Comparison of ENCODE assay signal across 9 cellular contexts in the genomic region with DNA sequence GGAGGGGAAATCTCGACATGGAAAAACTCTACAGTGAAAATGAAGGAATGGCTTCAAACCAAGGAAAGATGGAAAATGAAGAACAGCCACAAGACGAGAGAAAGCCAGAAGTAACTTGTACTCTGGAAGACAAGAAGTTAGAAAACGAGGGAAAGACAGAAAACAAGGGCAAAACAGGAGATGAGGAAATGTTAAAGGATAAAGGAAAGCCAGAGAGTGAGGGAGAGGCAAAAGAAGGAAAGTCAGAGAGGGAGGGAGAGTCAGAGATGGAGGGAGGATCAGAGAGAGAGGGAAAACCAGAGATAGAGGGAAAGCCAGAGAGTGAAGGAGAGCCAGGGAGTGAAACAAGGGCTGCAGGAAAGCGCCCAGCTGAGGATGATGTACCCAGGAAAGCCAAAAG. TPM values are rescaled to one million over a fixed set of nuclear protein-coding genes. Genes with fewer than 3 reads are reported as not detected.
DNase-seq lines count a peak whose midpoint lies in the region; ATAC-seq and TF ChIP-seq lines count a peak whose summit lies in the region.
"Had no signal": no experiment of that assay in that cellular context is flagged by ENCODE, and none has a peak within 500 bp of the region (broad histone marks: within the 10 kb centered on the region; RNA-seq: fewer than 3 reads in every experiment).

No MANE protein-coding gene starts in this region.

- H3K4me1 Mint-ChIP-seq in CD4-positive, CD25-positive, alpha-beta regulatory T cell = peaks cover 8 to 27% (median 18%) of the 10 kb centered on the region in 4 donors

- no peak overlapping the region for H3K4ac ChIP-seq in trophoblast cell (ENCODE audit: low read depth, low read length)

- TF ChIP-seq CTCF in PC-9 (conservative IDR thresholded peaks at IDR 0.05) = no peak
- no peak for TF ChIP-seq CTCF in esophagus muscularis mucosa (IDR thresholded peaks at IDR 0.05)

- TF ChIP-seq POLR2A in esophagus muscularis mucosa (IDR thresholded peaks at IDR 0.05; ENCODE audit: low read depth) = no peak

- H2BK12ac ChIP-seq in trophoblast cell (ENCODE audit: low read length) = no peak overlapping the region

- H3K14ac ChIP-seq in trophoblast cell (ENCODE audit: low read length) = no peak overlapping the region

- H3K27me3 ChIP-seq in CD4-positive, CD25-positive, alpha-beta regulatory T cell (ENCODE audit: control insufficient read depth, insufficient read depth, low read length) = no peaks in the 10 kb centered on the region
- H3K27me3 ChIP-seq in PC-9 (ENCODE audit: insufficient read depth, low read depth) (no peaks in the 10 kb centered on the region), esophagus muscularis mucosa (no peaks in the 10 kb centered on the region), trophoblast cell (ENCODE audit: insufficient read depth, low read length) (no peaks in the 10 kb centered on the region)

- no peaks in the 10 kb centered on the region for H3K79me1 ChIP-seq in trophoblast cell (ENCODE audit: low read length)

- peak overlapping the region; percentile 70 to 92 (median 84) for H3K4me3 Mint-ChIP-seq in CD4-positive, CD25-positive, alpha-beta regulatory T cell

- H4K12ac ChIP-seq in trophoblast cell (ENCODE audit: low read depth, low read length) = no peak overlapping the region

- H3K27ac Mint-ChIP-seq in CD4-positive, CD25-positive, alpha-beta regulatory T cell = peak overlapping the region in 1 of 3 donors; percentile 90

- H3K23ac ChIP-seq in trophoblast cell (ENCODE audit: low read length) = no peak overlapping the region

- peaks cover 0 to 1% (median 0%) of the 10 kb centered on the region in 7 donors for H3K9me3 Mint-ChIP-seq in CD4-positive, CD25-positive, alpha-beta regulatory T cell

- H3K4me3 ChIP-seq in CD4-positive, CD25-positive, alpha-beta regulatory T cell (ENCODE audit: low read depth, low read length) = no peak overlapping the region
- H3K4me3 ChIP-seq in PC-9 = peak overlapping the region; percentile 74; the same call in 1 of the 2 replicates
- H3K4me3 ChIP-seq in esophagus muscularis mucosa = peak overlapping the region; percentile 67 to 77 (median 68)
- H3K4me3 ChIP-seq in trophoblast cell (ENCODE audit: low read depth, low read length) = no peak overlapping the region

- POLR2A ChIA-PET in PC-9 (lab: Charles Lee; ENCODE audit: unreplicated experiment) = no interaction called here

- H2BK5ac ChIP-seq in trophoblast cell (ENCODE audit: low read depth, low read length, poor library complexity) = no peak overlapping the region

- no peak overlapping the region for H3K27ac ChIP-seq in CD4-positive, CD25-positive, alpha-beta regulatory T cell (ENCODE audit: insufficient read depth, low read length, poor library complexity, severe bottlenecking)
- H3K27ac ChIP-seq in PC-9 = no peak overlapping the region
- H3K27ac ChIP-seq in esophagus muscularis mucosa (replicated peaks in 1 of 4) = peak overlapping the region; percentile 86 to 91 (median 88)
- H3K27ac ChIP-seq in trophoblast cell (ENCODE audit: low read depth, low read length) = no peak overlapping the region

- no peak overlapping the region for H2AK5ac ChIP-seq in trophoblast cell (ENCODE audit: low read length)

- H3K79me2 ChIP-seq in PC-9 (ENCODE audit: low read depth) = peaks cover 13% of the 10 kb centered on the region
- H3K79me2 ChIP-seq in trophoblast cell (ENCODE audit: control insufficient read depth, insufficient read depth, low read length, poor library complexity) = peaks cover 5% of the 10 kb centered on the region

- intact Hi-C loops in PC-9 (cut with micrococcal nuclease; ENCODE audit: unreplicated experiment) (no loop called here), esophagus muscularis mucosa (cut with DNase I) (no loop called here), left colon (cut with DNase I, micrococcal nuclease) (no loop called here)

- TF ChIP-seq EP300 in esophagus muscularis mucosa (IDR thresholded peaks at IDR 0.05) = no peak

- peaks cover 4% of the 10 kb centered on the region for H3K4me1 ChIP-seq in CD4-positive, CD25-positive, alpha-beta regulatory T cell (ENCODE audit: control insufficient read depth, insufficient read depth, low read length, poor library complexity, severe bottlenecking)
- H3K4me1 ChIP-seq in PC-9 (replicated peaks; ENCODE audit: insufficient read depth) (peaks cover 7% of the 10 kb centered on the region; the same call in 1 of the 2 replicates), esophagus muscularis mucosa (peaks cover 0 to 37% (median 10%) of the 10 kb centered on the region in 4 donors), trophoblast cell (ENCODE audit: control insufficient read depth in 1 of 2, insufficient read depth in 2 of 2, low read length in 2 of 2) (no peaks in the 10 kb centered on the region)

- no peaks in the 10 kb centered on the region for H3K9me2 ChIP-seq in PC-9 (ENCODE audit: insufficient read depth)

- H3K18ac ChIP-seq in trophoblast cell (ENCODE audit: low read length) = no peak overlapping the region

- H3K36me3 Mint-ChIP-seq in CD4-positive, CD25-positive, alpha-beta regulatory T cell = no peaks in the 10 kb centered on the region

- 46% methylated on average over 4 of the region's 4 CpGs for WGBS in esophagus muscularis mucosa
- no CpG with 5 or more reads among the region's 4 CpGs for WGBS in trophoblast cell (ENCODE audit: extremely low coverage, insufficient coverage, insufficient read length)

- H4K20me1 ChIP-seq in PC-9 (ENCODE audit: insufficient read depth) = no peaks in the 10 kb centered on the region

- no peak for DNase-seq in CD4-positive, CD25-positive, alpha-beta regulatory T cell
- DNase-seq in PC-9 (no peak), esophagus muscularis mucosa (ENCODE audit: extremely low spot score) (no peak), trophoblast cell (no peak), LoVo (ENCODE audit: low spot score) (no peak), NOMO-1 treated with dmso at 0.1 percent for 144 hours (lab: John Stamatoyannopoulos, UW; ENCODE audit: unreplicated experiment) (no peak), left colon (no peak)
- no peak for DNase-seq in stimulated activated CD8-positive, alpha-beta memory T cell treated with anti-CD3 and anti-CD28 coated beads, Interleukin-4, amount 100 ng/mL, for 48 hours
- DNase-seq: central memory CD4-positive, alpha-beta T cell had no signal

- H3K4me2 ChIP-seq in PC-9 = peak overlapping the region; percentile 73
- H3K4me2 ChIP-seq in trophoblast cell (ENCODE audit: low read length) = peak overlapping the region; percentile 75

- no peak overlapping the region for H2BK120ac ChIP-seq in trophoblast cell (ENCODE audit: insufficient read depth, low read length, poor library complexity)

- H3K9me3 ChIP-seq in CD4-positive, CD25-positive, alpha-beta regulatory T cell (ENCODE audit: control insufficient read depth in 2 of 2, low read length in 2 of 2) = no peaks in the 10 kb centered on the region
- H3K9me3 ChIP-seq in PC-9 (ENCODE audit: insufficient read depth, low read depth) (no peaks in the 10 kb centered on the region), esophagus muscularis mucosa (no peaks in the 10 kb centered on the region), trophoblast cell (ENCODE audit: insufficient read depth, low read depth, low read length) (no peaks in the 10 kb centered on the region)

- CTCF ChIA-PET in PC-9 (lab: Charles Lee) = no interaction called here

- no peak overlapping the region for H3K9ac ChIP-seq in trophoblast cell (ENCODE audit: low read length)

- no peaks in the 10 kb centered on the region for H3K36me3 ChIP-seq in CD4-positive, CD25-positive, alpha-beta regulatory T cell (ENCODE audit: control insufficient read depth, insufficient read depth, low read length)
- no peaks in the 10 kb centered on the region; the same call in 1 of the 2 replicates for H3K36me3 ChIP-seq in PC-9 (ENCODE audit: low read depth)
- H3K36me3 ChIP-seq in esophagus muscularis mucosa = peaks cover 0 to 6% (median 0%) of the 10 kb centered on the region in 4 donors
- H3K36me3 ChIP-seq in trophoblast cell (ENCODE audit: control insufficient read depth in 1 of 2, insufficient read depth in 2 of 2, low read length in 2 of 2) = peaks cover 2 to 3% of the 10 kb centered on the region in 2 experiments

- no peak overlapping the region for H4K91ac ChIP-seq in trophoblast cell (ENCODE audit: low read depth, low read length)

- H3F3A ChIP-seq in PC-9 (ENCODE audit: insufficient read depth, low read depth) = no peaks in the 10 kb centered on the region

- no peak overlapping the region for H4K8ac ChIP-seq in trophoblast cell (ENCODE audit: low read depth, low read length)

- no peak overlapping the region for H2AFZ ChIP-seq in PC-9
- H2AFZ ChIP-seq in trophoblast cell (ENCODE audit: insufficient read depth, low read length, poor library complexity) = no peak overlapping the region

- no peak for ATAC-seq in CD4-positive, CD25-positive, alpha-beta regulatory T cell (ENCODE audit: low read depth in 2 of 2)
- ATAC-seq in left colon = no peak

- H3K27me3 Mint-ChIP-seq in CD4-positive, CD25-positive, alpha-beta regulatory T cell = no peaks in the 10 kb centered on the region

- TSS peak; percentile 99 for BruUV-seq in PC-9 (replicated peaks; lab: Mats Ljungman, UMichigan)

RNA-seq across cellular contexts. Expression of gene TCEAL4, which starts 1.3 kb away (rescaled TPM):
- 12.0 TPM for total RNA-seq in CD4-positive, CD25-positive, alpha-beta regulatory T cell
- 10 to 100 TPM; 17.5 to 35.1 (median 27.8) TPM for polyA plus RNA-seq in CD4-positive, CD25-positive, alpha-beta regulatory T cell
- 41.0 and 42.9 TPM in 2 replicates for total RNA-seq in PC-9 (2021)
- 100 to 1,000 TPM; 343 to 818 (median 418) TPM for total RNA-seq in esophagus muscularis mucosa
- polyA plus RNA-seq in trophoblast cell (2013) = 75.0 and 80.5 TPM in 2 replicates
- 10 to 100 TPM; 20.1 to 23.2 TPM for total RNA-seq in left colon

RNA-seq across cellular contexts. Expression of gene TCEAL3, which starts 21.1 kb away (rescaled TPM):
- total RNA-seq in CD4-positive, CD25-positive, alpha-beta regulatory T cell = 4.8 TPM
- polyA plus RNA-seq in CD4-positive, CD25-positive, alpha-beta regulatory T cell = 1 to 10 TPM; 5.4 to 8.8 (median 7.1) TPM
- total RNA-seq in PC-9 (2021) = 11.7 and 12.8 TPM in 2 replicates
- 100 to 1,000 TPM; 108 to 218 (median 150) TPM for total RNA-seq in esophagus muscularis mucosa
- 12.4 and 12.6 TPM in 2 replicates for polyA plus RNA-seq in trophoblast cell (2013)
- 1 to 10 TPM; 7.3 to 8.3 TPM for total RNA-seq in left colon

RNA-seq across cellular contexts. Expression of gene TCEAL1, which starts 42.1 kb away (rescaled TPM):
- 4.0 TPM for total RNA-seq in CD4-positive, CD25-positive, alpha-beta regulatory T cell
- 10 to 100 TPM; 12.2 to 22.1 (median 16.9) TPM for polyA plus RNA-seq in CD4-positive, CD25-positive, alpha-beta regulatory T cell
- total RNA-seq in PC-9 (2021) = 25.2 and 26.8 TPM in 2 replicates
- 100 to 1,000 TPM; 192 to 287 (median 217) TPM for total RNA-seq in esophagus muscularis mucosa
- 13.1 and 14.0 TPM in 2 replicates for polyA plus RNA-seq in trophoblast cell (2013)
- total RNA-seq in left colon = 10 to 100 TPM; 10.2 to 17.8 TPM

Comparison
In these comparisons a context has a peak if more than half of its experiments do, and no peak if none do; other contexts are left out.
1. H3K27ac ChIP-seq: peak in esophagus muscularis mucosa (4 of 4); none in CD4-positive, CD25-positive, alpha-beta regulatory T cell (single experiment), PC-9 (single experiment) and trophoblast cell (single experiment).
2. H3K4me3 ChIP-seq: peak in PC-9 (single experiment) and esophagus muscularis mucosa (4 of 4); none in CD4-positive, CD25-positive, alpha-beta regulatory T cell (single experiment) and trophoblast cell (single experiment).